8 cellular contexts compared by ENCODE assay signal in genomic region chr22:17035976-17036841, GRCh38. TPM values are rescaled to one million over a fixed set of nuclear protein-coding genes. Genes with fewer than 3 reads are reported as not detected.
DNase-seq lines count a peak whose midpoint lies in the region; ATAC-seq, FAIRE-seq and TF ChIP-seq lines count a peak whose summit lies in the region.
"Not testable (repeated sequence)": the region's sequence is repeated elsewhere in the genome, so short reads cannot be mapped to it uniquely, and the experiment has no call there.

No MANE protein-coding gene starts in this region.

- intact Hi-C loops in mammary epithelial cell (cut with micrococcal nuclease); left ventricle myocardium superior (cut with micrococcal nuclease); pancreas (cut with DNase I); thyroid gland (cut with DNase I): not testable (repeated sequence)

- H2AFZ ChIP-seq in mammary epithelial cell (ENCODE audit: low read depth, low read length): peak overlapping the region; percentile 78

- dilution Hi-C loops in mammary epithelial cell (cut with HindIII; ENCODE audit: low sequenced_read_pairs): not testable (repeated sequence)

- DNase-seq in ELR (ENCODE audit: low read depth) (peak; percentile 19), left ventricle myocardium superior (peak; percentile 49), pancreas (peak in 1 of 6 donors; percentile 38), thyroid gland (peak; percentile 20 to 41)
- not testable (repeated sequence) for DNase-seq in T-helper 17 cell, mammary epithelial cell

- ATAC-seq in GM21786 (IDR thresholded peaks at IDR 0.05; ENCODE audit: unreplicated experiment) (peak; percentile 20), HG03571 (IDR thresholded peaks at IDR 0.05; ENCODE audit: unreplicated experiment) (peak; percentile 18), T-helper 17 cell (peak; percentile 21), left ventricle myocardium superior (peak; percentile 68), pancreas (peak; percentile 31 to 65 (median 42))

- H3K27ac ChIP-seq in mammary epithelial cell (ENCODE audit: insufficient read depth, low read depth, low read length): peak overlapping the region; percentile 22
- not testable (repeated sequence) for H3K27ac ChIP-seq in pancreas, thyroid gland

- H3K9me3 ChIP-seq in T-helper 17 cell (ENCODE audit: control insufficient read depth, low read length, poor library complexity, severe bottlenecking); mammary epithelial cell (replicated peaks; ENCODE audit: insufficient read depth, low read length); pancreas; thyroid gland: not testable (repeated sequence)

- not testable (repeated sequence) for H4K20me1 ChIP-seq in mammary epithelial cell (ENCODE audit: insufficient read depth, low read length)

- H3K27ac Mint-ChIP-seq in T-helper 17 cell: not testable (repeated sequence)

- H3K27me3 ChIP-seq in mammary epithelial cell (ENCODE audit: insufficient read depth, low read length); pancreas; thyroid gland: not testable (repeated sequence)

- H3K9ac ChIP-seq in mammary epithelial cell (ENCODE audit: insufficient read depth, low read length): not testable (repeated sequence)

- not testable (repeated sequence) for TF ChIP-seq POLR2A in thyroid gland (IDR thresholded peaks at IDR 0.05)

- 6% methylated on average over 31 of the region's 56 CpGs for WGBS in mammary epithelial cell (ENCODE audit: low coverage, missing lambda C conversion rate)
- 25 to 39% methylated on average over 44 to 56 of the region's 56 CpGs for WGBS in pancreas, 2 donors
- WGBS in thyroid gland, 2 donors: 28 to 33% methylated on average over 40 to 42 of the region's 56 CpGs

- not testable (repeated sequence) for H3K36me3 Mint-ChIP-seq in T-helper 17 cell (ENCODE audit: low read depth)

- FAIRE-seq in pancreas (lab: Jason Lieb, UNC): not testable (repeated sequence)

- peak overlapping the region; percentile 81 for H3K4me3 Mint-ChIP-seq in T-helper 17 cell

- peaks cover 36% of the 10 kb centered on the region for H3K79me2 ChIP-seq in mammary epithelial cell (ENCODE audit: insufficient read depth, low read length)

- H3K4me1 ChIP-seq in mammary epithelial cell (ENCODE audit: insufficient read depth, low read length): peaks cover 12% of the 10 kb centered on the region
- not testable (repeated sequence) for H3K4me1 ChIP-seq in pancreas, thyroid gland

- CTCF ChIA-PET in mammary epithelial cell (lab: Charles Lee; ENCODE audit: low non-redundant PET): not testable (repeated sequence)

- H3K4me1 Mint-ChIP-seq in T-helper 17 cell: not testable (repeated sequence)

- BruUV-seq in mammary epithelial cell (replicated peaks; lab: Mats Ljungman, UMichigan): not testable (repeated sequence)

- peaks cover 18% of the 10 kb centered on the region for H3K27me3 Mint-ChIP-seq in T-helper 17 cell

- in situ Hi-C loops in mammary epithelial cell (cut with MboI; ENCODE audit: low sequenced_read_pairs in 2 of 2): not testable (repeated sequence)

- TF ChIP-seq CTCF in mammary epithelial cell (conservative IDR thresholded peaks at IDR 0.05 in 1 of 2, IDR thresholded peaks at IDR 0.05 in 1 of 2; ENCODE audit: extremely low read depth in 1 of 2, insufficient read depth in 1 of 2, low read depth in 1 of 2, low read length in 2 of 2); pancreas (IDR thresholded peaks at IDR 0.05); thyroid gland (IDR thresholded peaks at IDR 0.05): not testable (repeated sequence)

- H3K4me2 ChIP-seq in mammary epithelial cell (ENCODE audit: insufficient read depth, low read depth, low read length): peak overlapping the region; percentile 84

- H3K4me3 ChIP-seq in mammary epithelial cell (replicated peaks in 1 of 3; ENCODE audit: insufficient read depth in 1 of 3, low read depth in 2 of 3, low read length in 3 of 3) (peak overlapping the region in 2 of 3 experiments; percentile 37 to 47), pancreas (peak overlapping the region in 3 of 4 donors; percentile 20 to 32 (median 26)), thyroid gland (replicated peaks in 1 of 3) (peak overlapping the region in 1 of 3 donors; percentile 26)

- H3K36me3 ChIP-seq in mammary epithelial cell (ENCODE audit: insufficient read depth, low read length); pancreas; thyroid gland: not testable (repeated sequence)

RNA-seq across cellular contexts. Expression of gene GAB4, which starts 28.2 kb away (rescaled TPM):
- total RNA-seq in T-helper 17 cell (not detected), mammary epithelial cell (not detected), left ventricle myocardium superior (not detected), pancreas (not detected), thyroid gland (not detected)
- polyA plus RNA-seq in mammary epithelial cell (not detected), pancreas (not detected)
- not detected for polyA minus RNA-seq in mammary epithelial cell

RNA-seq across cellular contexts. Expression of gene IL17RA, which starts 48.6 kb away (rescaled TPM):
- total RNA-seq in T-helper 17 cell (10 to 100 TPM; 26.2 to 31.0 TPM), mammary epithelial cell (10 to 100 TPM; 17.5 to 19.3 TPM), left ventricle myocardium superior (10.1 TPM), pancreas (10 to 100 TPM in 2 of 6 donors, 1 to 10 TPM in 4; 6.8 to 17.0 (median 8.5) TPM), thyroid gland (10 to 100 TPM; 10.3 to 19.1 (median 15.5) TPM)
- polyA plus RNA-seq in mammary epithelial cell (16.4 TPM), pancreas (1 to 10 TPM; 3.8 to 4.0 TPM)
- 48.4 TPM for polyA minus RNA-seq in mammary epithelial cell

Comparison
In these comparisons a context has a peak if more than half of its experiments do, and no peak if none do; other contexts are left out.
1. ATAC-seq: peak in every context shown above with its lines; median percentile 68 in left ventricle myocardium superior; 42 in pancreas; 21 in T-helper 17 cell; 20 in GM21786; 18 in HG03571.